ENCODE assay signal across 8 cellular contexts in the genomic region with DNA sequence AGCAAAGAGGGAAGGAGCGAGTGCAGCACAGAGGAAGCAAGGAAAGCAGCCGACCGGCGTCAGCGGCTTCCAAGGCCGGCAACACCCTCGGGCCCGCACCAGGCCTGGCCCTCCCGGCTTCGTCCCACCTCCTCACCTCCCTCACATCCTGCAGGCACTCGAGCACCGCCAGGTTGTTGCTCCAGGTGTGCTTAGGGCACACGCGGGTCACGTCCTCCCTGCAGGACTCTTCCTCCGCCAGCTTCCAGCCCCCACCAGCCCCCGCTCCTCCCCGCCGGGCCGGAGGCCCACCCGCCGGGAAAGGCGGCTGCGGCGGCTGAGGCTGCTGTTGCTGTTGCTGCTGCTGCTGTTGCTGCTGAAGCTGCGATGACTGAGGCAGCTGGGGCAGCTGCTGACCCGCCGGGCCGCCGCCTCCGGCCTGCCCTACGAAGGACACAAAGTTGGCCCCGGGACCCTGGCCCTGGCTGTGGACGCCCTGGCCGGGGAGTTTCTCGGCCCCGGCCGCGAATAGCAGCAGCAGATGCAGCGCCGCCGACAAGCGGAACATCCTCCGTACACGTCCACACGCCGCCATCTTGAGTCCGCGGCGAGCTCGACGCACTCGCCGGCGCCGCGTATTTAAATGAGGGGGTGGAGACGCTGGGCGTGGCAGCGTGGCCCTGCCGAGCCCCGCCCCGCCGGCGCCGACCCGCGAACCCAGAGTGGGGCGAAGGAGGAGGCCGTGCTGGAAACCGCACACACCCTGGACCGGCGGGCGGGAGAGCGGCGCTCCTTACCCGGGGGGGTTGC. TPM values are rescaled to one million over a fixed set of nuclear protein-coding genes. Genes with fewer than 3 reads are reported as not detected.
DNase-seq lines count a peak whose midpoint lies in the region; ATAC-seq and TF ChIP-seq lines count a peak whose summit lies in the region.

GLG1 (minus strand) TSS at position 594 of the 789 bp plus-strand sequence; CDS start at position 574, 20 bp downstream.

- TF ChIP-seq CTCF in NB4 (IDR thresholded peaks at IDR 0.05; ENCODE audit: low read depth, low read length), result no peak
- TF ChIP-seq CTCF in tibial nerve (IDR thresholded peaks at IDR 0.05), result peak in 1 of 5 experiments; percentile 31

- peaks cover 4% of the 10 kb centered on the region for H3K36me3 Mint-ChIP-seq in activated naive CD8-positive, alpha-beta T cell treated with anti-CD3 and anti-CD28 coated beads, Interleukin-2, amount 50 U/mL, for 24 hours (ENCODE audit: low read depth)

- H3K27ac ChIP-seq in trophoblast cell (ENCODE audit: low read depth, low read length) (peak within 1 kb of the TSS; percentile 62), tibial nerve (peak within 1 kb of the TSS; percentile 79 to 96 (median 94))

- WGBS in trophoblast cell (ENCODE audit: extremely low coverage, insufficient coverage, insufficient read length), result no CpG with 5 or more reads among the region's 77 CpGs
- WGBS in tibial nerve, 2 donors, result 0% methylated on average over 35 to 65 of the region's 77 CpGs

- H2BK12ac ChIP-seq in trophoblast cell (ENCODE audit: low read length), result no peak within 1 kb of the TSS

- H3K4me1 ChIP-seq in trophoblast cell (ENCODE audit: control insufficient read depth in 1 of 2, insufficient read depth in 2 of 2, low read length in 2 of 2) (peaks cover 6 to 7% of the 10 kb centered on the region in 2 experiments), tibial nerve (peaks cover 0 to 48% (median 13%) of the 10 kb centered on the region in 4 donors)

- peak within 1 kb of the TSS; percentile 14 for H2BK120ac ChIP-seq in trophoblast cell (ENCODE audit: insufficient read depth, low read length, poor library complexity)

- peak within 1 kb of the TSS; percentile 2 for H3K4ac ChIP-seq in trophoblast cell (ENCODE audit: low read depth, low read length)

- H3K27me3 ChIP-seq in trophoblast cell (ENCODE audit: insufficient read depth, low read length) (no peaks in the 10 kb centered on the region), tibial nerve (no peaks in the 10 kb centered on the region)

- H3K36me3 ChIP-seq in trophoblast cell (ENCODE audit: control insufficient read depth in 1 of 2, insufficient read depth in 2 of 2, low read length in 2 of 2) (no peaks in the 10 kb centered on the region), tibial nerve (no peaks in the 10 kb centered on the region)

- H4K91ac ChIP-seq in trophoblast cell (ENCODE audit: low read depth, low read length), result peak within 1 kb of the TSS; percentile 91

- DNase-seq in NB4 (ENCODE audit: low read depth) (peak; percentile 96), SW480 (ENCODE audit: low spot score) (peak; percentile 85), Right ventricle myocardium superior (peak; percentile 96), trophoblast cell (peak; percentile 89 to 95), tibial nerve (ENCODE audit: low spot score in 2 of 2) (peak; percentile 83 to 87)
- DNase-seq in activated naive CD8-positive, alpha-beta T cell treated with anti-CD3 and anti-CD28 coated beads, Interleukin-2, amount 50 U/mL, for 24 hours, result peak; percentile 94

- H3K79me1 ChIP-seq in trophoblast cell (ENCODE audit: low read length), result peaks cover 8% of the 10 kb centered on the region

- TF ChIP-seq POLR2A in GM10847 (IDR thresholded peaks at IDR 0.05; ENCODE audit: extremely low read depth, insufficient read length) (peak; percentile 97), NB4 (IDR thresholded peaks at IDR 0.05; ENCODE audit: extremely low read depth, insufficient read length) (peak; percentile 90), tibial nerve (IDR thresholded peaks at IDR 0.05) (peak; percentile 72 to 93)

- H2BK5ac ChIP-seq in trophoblast cell (ENCODE audit: low read depth, low read length, poor library complexity), result peak within 1 kb of the TSS; percentile 78

- no peaks in the 10 kb centered on the region for H3K9me3 Mint-ChIP-seq in activated naive CD8-positive, alpha-beta T cell treated with anti-CD3 and anti-CD28 coated beads, Interleukin-2, amount 50 U/mL, for 24 hours

- peak within 1 kb of the TSS; percentile 78 for H3K4me2 ChIP-seq in trophoblast cell (ENCODE audit: low read length)

- peak within 1 kb of the TSS; percentile 2 for H2AK5ac ChIP-seq in trophoblast cell (ENCODE audit: low read length)

- H3K14ac ChIP-seq in trophoblast cell (ENCODE audit: low read length), result peak within 1 kb of the TSS; percentile 47

- H4K8ac ChIP-seq in trophoblast cell (ENCODE audit: low read depth, low read length), result peak within 1 kb of the TSS; percentile 82

- peak within 1 kb of the TSS; percentile 32 for H2AFZ ChIP-seq in trophoblast cell (ENCODE audit: insufficient read depth, low read length, poor library complexity)

- peak within 1 kb of the TSS; percentile 77 for H3K4me3 ChIP-seq in NB4 (ENCODE audit: low read depth, low read length)
- H3K4me3 ChIP-seq in trophoblast cell (ENCODE audit: low read depth, low read length), result peak within 1 kb of the TSS; percentile 87
- peak within 1 kb of the TSS; percentile 78 to 93 (median 88) for H3K4me3 ChIP-seq in tibial nerve

- H3K27me3 Mint-ChIP-seq in activated naive CD8-positive, alpha-beta T cell treated with anti-CD3 and anti-CD28 coated beads, Interleukin-2, amount 50 U/mL, for 24 hours, result no peaks in the 10 kb centered on the region

- H3K9ac ChIP-seq in trophoblast cell (ENCODE audit: low read length), result peak within 1 kb of the TSS; percentile 91

- H3K9me3 ChIP-seq in trophoblast cell (ENCODE audit: insufficient read depth, low read depth, low read length) (no peaks in the 10 kb centered on the region), tibial nerve (no peaks in the 10 kb centered on the region)

- H3K4me1 Mint-ChIP-seq in activated naive CD8-positive, alpha-beta T cell treated with anti-CD3 and anti-CD28 coated beads, Interleukin-2, amount 50 U/mL, for 24 hours, result peaks cover 53% of the 10 kb centered on the region

- peak within 1 kb of the TSS; percentile 95 for H3K27ac Mint-ChIP-seq in activated naive CD8-positive, alpha-beta T cell treated with anti-CD3 and anti-CD28 coated beads, Interleukin-2, amount 50 U/mL, for 24 hours

- H3K18ac ChIP-seq in trophoblast cell (ENCODE audit: low read length), result peak within 1 kb of the TSS; percentile 46

- H3K4me3 Mint-ChIP-seq in activated naive CD8-positive, alpha-beta T cell treated with anti-CD3 and anti-CD28 coated beads, Interleukin-2, amount 50 U/mL, for 24 hours, result peak within 1 kb of the TSS; percentile 97

- ATAC-seq in HG02571 (IDR thresholded peaks at IDR 0.05; ENCODE audit: unreplicated experiment), result peak; percentile 94
- peak; percentile 92 for ATAC-seq in activated naive CD8-positive, alpha-beta T cell treated with anti-CD3 and anti-CD28 coated beads, Interleukin-2, amount 50 U/mL, for 24 hours
- peak; percentile 99 for ATAC-seq in Right ventricle myocardium superior (ENCODE audit: poor library complexity)

- H4K12ac ChIP-seq in trophoblast cell (ENCODE audit: low read depth, low read length), result peak within 1 kb of the TSS; percentile 23

- peak; percentile 70 to 98 for TF ChIP-seq EP300 in tibial nerve (IDR thresholded peaks at IDR 0.05)

- no peak within 1 kb of the TSS for H3K23ac ChIP-seq in trophoblast cell (ENCODE audit: low read length)

- peaks cover 7% of the 10 kb centered on the region for H3K79me2 ChIP-seq in trophoblast cell (ENCODE audit: control insufficient read depth, insufficient read depth, low read length, poor library complexity)

- intact Hi-C loops in Right ventricle myocardium superior (cut with DNase I), result loop anchor here (10.0 kb wide), 1 partner anchor 112 kb away; no protein-coding TSS in a partner anchor

RNA-seq across cellular contexts. Expression of gene GLG1, which starts in this region (rescaled TPM):
- total RNA-seq in Right ventricle myocardium superior, result 62.4 TPM
- 49.4 and 49.6 TPM in 2 replicates for polyA plus RNA-seq in trophoblast cell (2013)
- 100 to 1,000 TPM; 161 to 176 (median 170) TPM for total RNA-seq in tibial nerve

Comparison
In these comparisons a context has a peak if more than half of its experiments do, and no peak if none do; other contexts are left out.
1. Peak in every context shown above with its lines: DNase-seq, ATAC-seq, H3K4me3 ChIP-seq and H3K27ac ChIP-seq.